ENCODE assay signal across 16 cellular contexts in the genomic region with DNA sequence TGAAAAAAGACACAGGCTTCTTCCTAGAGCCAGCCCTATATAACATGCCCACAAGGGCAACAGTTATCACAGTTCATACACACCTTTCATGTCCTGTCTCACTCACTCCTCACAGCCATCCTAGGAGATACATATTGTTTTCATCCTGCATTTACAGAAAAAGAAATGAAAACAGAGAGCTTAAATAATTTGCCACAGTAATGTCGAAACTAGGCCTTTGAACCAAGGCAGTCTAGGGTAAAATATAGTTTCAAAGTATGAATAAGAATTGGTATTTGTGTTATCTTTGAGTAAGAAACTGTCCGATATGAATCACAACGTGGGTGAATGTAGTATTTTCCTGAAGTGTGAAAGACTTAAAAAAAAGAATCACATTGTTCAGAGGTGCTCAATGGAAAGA. TPM values are rescaled to one million over a fixed set of nuclear protein-coding genes. Genes with fewer than 3 reads are reported as not detected.
DNase-seq lines count a peak whose midpoint lies in the region; ATAC-seq lines count a peak whose summit lies in the region.
"Had no signal": no experiment of that assay in that cellular context is flagged by ENCODE, and none has a peak within 500 bp of the region (broad histone marks: within the 10 kb centered on the region; RNA-seq: fewer than 3 reads in every experiment).

No MANE protein-coding gene starts in this region.

- ATAC-seq in GM18520 (IDR thresholded peaks at IDR 0.05; ENCODE audit: unreplicated experiment): peak; percentile 97
- peak; percentile 55 for ATAC-seq in GM21367 (IDR thresholded peaks at IDR 0.05; ENCODE audit: unreplicated experiment)
- peak; percentile 97 for ATAC-seq in HG02885 (IDR thresholded peaks at IDR 0.05; ENCODE audit: poor library complexity, unreplicated experiment)
- ATAC-seq in HG03520 (IDR thresholded peaks at IDR 0.05; ENCODE audit: unreplicated experiment): peak; percentile 95
- no peak for ATAC-seq in right cardiac atrium
- ATAC-seq: right lobe of liver had no signal

- H3K4me3 ChIP-seq in right cardiac atrium (ENCODE audit: low read length): no peak overlapping the region
- H3K4me3 ChIP-seq: right lobe of liver had no signal

- intact Hi-C loops in right cardiac atrium (cut with DNase I): no loop called here

- no peak for DNase-seq in right cardiac atrium
- DNase-seq in RKO (ENCODE audit: low spot score): no peak
- no peak for DNase-seq in GM19238 (ENCODE audit: insufficient read length, low spot score)
- DNase-seq in caudate nucleus (lab: John Stamatoyannopoulos, UW): no peak
- DNase-seq: C1 segment of cervical spinal cord, endodermal cell, kidney glomerular epithelial cell, NCI-H1436, right lobe of liver had no signal

- H3K27me3 ChIP-seq in right cardiac atrium (ENCODE audit: control insufficient read depth, insufficient read depth): no peaks in the 10 kb centered on the region
- H3K27me3 ChIP-seq: right lobe of liver had no signal

- H3K27ac ChIP-seq in right cardiac atrium (ENCODE audit: low read length) (no peak overlapping the region), caudate nucleus (ENCODE audit: low read depth, low read length) (no peak overlapping the region)
- H3K27ac ChIP-seq: right lobe of liver had no signal

- H3K9me3 ChIP-seq in right cardiac atrium (ENCODE audit: control insufficient read depth, low read length): no peaks in the 10 kb centered on the region
- H3K9me3 ChIP-seq: right lobe of liver had no signal

- H3K4me1 ChIP-seq in right cardiac atrium (ENCODE audit: control insufficient read depth, insufficient read depth, low read length): no peaks in the 10 kb centered on the region
- H3K4me1 ChIP-seq: right lobe of liver had no signal

- WGBS in right cardiac atrium: 83% methylated on average over 3 of the region's 3 CpGs

RNA-seq across cellular contexts. Expression of a gene that starts 26.8 kb away (rescaled TPM):
- total RNA-seq in right cardiac atrium: under 1 TPM in 1 of 4 donors, not detected in 3; 0.82 TPM
- polyA plus RNA-seq in right cardiac atrium: 0.50 TPM
- total RNA-seq: activated T-helper 1 cell treated with anti-CD3 and anti-CD28 coated beads, Interleukin-12 subunit alpha, Interleukin-12 subunit beta, Interleukin-2, Interleukin-4 antibody, amounts not matched to agents 30 ng/mL and 10 ng/mL and 1 ng/mL, durations not matched to agents 14 hours and 24 hours and 36 hours; natural killer cell treated with Interleukin-12 subunit alpha and Interleukin-12 subunit beta and Interleukin-15 and Interleukin-18, amount 100 ng/mL, for 72 hours had no signal
- polyA plus RNA-seq: IgD-negative memory B cell had no signal

Comparison
In these comparisons a context has a peak if more than half of its experiments do, and no peak if none do; other contexts are left out.
1. ATAC-seq: peak in GM18520 (single experiment), GM21367 (single experiment), HG02885 (single experiment) and HG03520 (single experiment); none in right cardiac atrium (0 of 2).